ENCODE assay signal across 12 cellular contexts in genomic region chr4:169416997-169417396, GRCh38.
DNase-seq lines count a peak whose midpoint lies in the region; ATAC-seq and TF ChIP-seq lines count a peak whose summit lies in the region.
"Had no signal": no experiment of that assay in that cellular context is flagged by ENCODE, and none has a peak within 500 bp of the region (broad histone marks: within the 10 kb centered on the region; RNA-seq: fewer than 3 reads in every experiment).

No MANE protein-coding gene starts in this region.

- CTCF ChIA-PET in PC-3 (lab: Charles Lee) = no interaction called here

- BruUV-seq in PC-3 (replicated peaks; lab: Mats Ljungman, UMichigan) = no TSS peak

- peak overlapping the region; percentile 39 for H3K27ac Mint-ChIP-seq in activated T-helper 2 cell treated with anti-CD3 and anti-CD28 coated beads, Interferon-gamma antibody, Interleukin-2, Interleukin-4, amounts not matched to agents 10 μg/mL and 5 μg/mL and 100 μg/mL, durations not matched to agents 14 hours and 24 hours and 36 hours
- H3K27ac Mint-ChIP-seq: naive B cell had no signal

- H3K36me3 ChIP-seq in PC-3 (ENCODE audit: low read depth, low read length) = no peaks in the 10 kb centered on the region

- no peak overlapping the region for H3K4me3 ChIP-seq in PC-3 (ENCODE audit: low read length)

- intact Hi-C loops in activated T-helper 2 cell treated with anti-CD3 and anti-CD28 coated beads, Interferon-gamma antibody, Interleukin-2, Interleukin-4, amounts not matched to agents 10 μg/mL and 5 μg/mL and 100 μg/mL, durations not matched to agents 14 hours and 24 hours and 36 hours (cut with micrococcal nuclease) = loop anchor here (5.0 to 10.0 kb wide), 3 partner anchors 68 to 405 kb away; partner anchors contain the start of genes CBR4 and NEK1
- intact Hi-C loops in PC-3 (cut with micrococcal nuclease) = no loop called here

- H3K9ac ChIP-seq in PC-3 (ENCODE audit: low read length) = no peak overlapping the region

- no peaks in the 10 kb centered on the region for H4K20me1 ChIP-seq in PC-3 (ENCODE audit: low read length)

- H3K4me2 ChIP-seq in PC-3 (ENCODE audit: low read length) = no peak overlapping the region

- H3K4me3 Mint-ChIP-seq in activated T-helper 2 cell treated with anti-CD3 and anti-CD28 coated beads, Interferon-gamma antibody, Interleukin-2, Interleukin-4, amounts not matched to agents 10 μg/mL and 5 μg/mL and 100 μg/mL, durations not matched to agents 14 hours and 24 hours and 36 hours (ENCODE audit: low read depth) = no peak overlapping the region
- H3K4me3 Mint-ChIP-seq: naive B cell had no signal

- H3F3A ChIP-seq in PC-3 (ENCODE audit: low read length, unreplicated experiment) = no peaks in the 10 kb centered on the region

- H3K9me2 ChIP-seq in PC-3 (replicated peaks; ENCODE audit: low read length) = no peaks in the 10 kb centered on the region

- H2AFZ ChIP-seq in PC-3 (ENCODE audit: low read length) = no peak overlapping the region

- H3K79me2 ChIP-seq in PC-3 (ENCODE audit: low read length) = no peaks in the 10 kb centered on the region

- ATAC-seq in GM18909 (IDR thresholded peaks at IDR 0.05; ENCODE audit: poor library complexity, unreplicated experiment) (peak; percentile 52), HG03139 (IDR thresholded peaks at IDR 0.05; ENCODE audit: unreplicated experiment) (peak; percentile 40), PC-3 (no peak)

- H3K27me3 Mint-ChIP-seq in activated T-helper 2 cell treated with anti-CD3 and anti-CD28 coated beads, Interferon-gamma antibody, Interleukin-2, Interleukin-4, amounts not matched to agents 10 μg/mL and 5 μg/mL and 100 μg/mL, durations not matched to agents 14 hours and 24 hours and 36 hours (ENCODE audit: low read depth) = no peaks in the 10 kb centered on the region
- H3K27me3 Mint-ChIP-seq: naive B cell had no signal

- peaks cover 30% of the 10 kb centered on the region for H3K4me1 Mint-ChIP-seq in activated T-helper 2 cell treated with anti-CD3 and anti-CD28 coated beads, Interferon-gamma antibody, Interleukin-2, Interleukin-4, amounts not matched to agents 10 μg/mL and 5 μg/mL and 100 μg/mL, durations not matched to agents 14 hours and 24 hours and 36 hours (ENCODE audit: low read depth)
- H3K4me1 Mint-ChIP-seq: naive B cell had no signal

- H3K9me3 Mint-ChIP-seq in activated T-helper 2 cell treated with anti-CD3 and anti-CD28 coated beads, Interferon-gamma antibody, Interleukin-2, Interleukin-4, amounts not matched to agents 10 μg/mL and 5 μg/mL and 100 μg/mL, durations not matched to agents 14 hours and 24 hours and 36 hours = no peaks in the 10 kb centered on the region
- H3K9me3 Mint-ChIP-seq: naive B cell had no signal

- H3K36me3 Mint-ChIP-seq in activated T-helper 2 cell treated with anti-CD3 and anti-CD28 coated beads, Interferon-gamma antibody, Interleukin-2, Interleukin-4, amounts not matched to agents 10 μg/mL and 5 μg/mL and 100 μg/mL, durations not matched to agents 14 hours and 24 hours and 36 hours (ENCODE audit: low read depth) = peaks cover 11% of the 10 kb centered on the region

- H3K27me3 ChIP-seq in PC-3 (ENCODE audit: low read length) = no peaks in the 10 kb centered on the region

- in situ Hi-C loops in KBM-7 (cut with MboI; ENCODE audit: low pct_unique_long_range_greater_than_20kb, low sequenced_read_pairs) = no loop called here

- H3K9me3 ChIP-seq in PC-3 (ENCODE audit: low read length) = no peaks in the 10 kb centered on the region

- no peak overlapping the region for H3K27ac ChIP-seq in PC-3 (ENCODE audit: low read length)

- TF ChIP-seq CTCF in PC-3 (conservative IDR thresholded peaks at IDR 0.05; ENCODE audit: low read depth, low read length) = no peak

- POLR2A ChIA-PET in PC-3 (lab: Charles Lee; ENCODE audit: unreplicated experiment) = no interaction called here

- peaks cover 8% of the 10 kb centered on the region for H3K4me1 ChIP-seq in PC-3 (ENCODE audit: insufficient read depth, low read length)

- peak; percentile 47 for DNase-seq in Ammon's horn (ENCODE audit: low spot score)
- DNase-seq in activated T-helper 2 cell treated with anti-CD3 and anti-CD28 coated beads, Interferon-gamma antibody, Interleukin-2, Interleukin-4, amounts not matched to agents 10 μg/mL and 5 μg/mL and 100 μg/mL, durations not matched to agents 14 hours and 24 hours and 36 hours (ENCODE audit: low spot score) = no peak
- no peak for DNase-seq in RKO (ENCODE audit: low spot score)
- DNase-seq in KBM-7 = no peak
- DNase-seq in activated naive CD4-positive, alpha-beta T cell treated with Interleukin-2 at 50 U/mL for 16 hours = no peak
- no peak for DNase-seq in PC-3
- DNase-seq: aorta, naive B cell, NCI-H510A treated with DMSO at 0.1 percent for 48 hours, SW 1271 had no signal
